25 cellular contexts compared by ENCODE assay signal in the genomic region with DNA sequence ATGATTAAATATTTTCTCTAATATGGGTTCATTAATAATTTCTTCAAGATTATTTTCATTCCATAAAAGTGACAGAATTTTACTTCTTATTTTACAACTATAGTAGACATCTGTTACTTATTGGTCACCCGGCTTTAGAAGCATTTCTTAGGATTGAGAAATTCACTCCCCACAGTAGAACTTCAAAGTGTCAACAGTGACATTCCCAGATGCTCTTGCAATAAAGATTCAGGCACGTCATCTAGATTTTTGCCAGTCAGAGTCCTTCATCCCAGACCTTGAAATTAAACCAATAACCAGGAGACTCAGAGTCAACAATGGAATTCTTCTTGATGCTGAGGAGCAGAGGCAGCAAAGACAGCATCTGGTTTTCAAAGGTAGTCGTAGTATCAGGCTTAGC.
"Had no signal": no experiment of that assay in that cellular context is flagged by ENCODE, and none has a peak within 500 bp of the region (broad histone marks: within the 10 kb centered on the region; RNA-seq: fewer than 3 reads in every experiment).

No MANE protein-coding gene starts in this region.

- H3K4me1 ChIP-seq: breast epithelium, esophagus squamous epithelium, left lung, pancreas, psoas muscle, right atrium auricular region had no signal

- H3K9me3 ChIP-seq: breast epithelium, esophagus squamous epithelium, left lung, pancreas, psoas muscle, right atrium auricular region, tibial artery had no signal

- H3K9me3 Mint-ChIP-seq: activated naive CD8-positive, alpha-beta T cell treated with anti-CD3 and anti-CD28 coated beads for 36 hours; activated T-cell treated with anti-CD3 and anti-CD28 coated beads, Interleukin-2, amount 50 U/mL, for 4 hours; stimulated activated naive CD8-positive, alpha-beta T cell treated with anti-CD3 and anti-CD28 coated beads, Interleukin-15, amount 100 ng/mL, for 72 hours had no signal

- H3K27me3 Mint-ChIP-seq: activated naive CD8-positive, alpha-beta T cell treated with anti-CD3 and anti-CD28 coated beads for 36 hours; central memory CD8-positive, alpha-beta T cell; stimulated activated naive CD8-positive, alpha-beta T cell treated with anti-CD3 and anti-CD28 coated beads, Interleukin-15, amount 100 ng/mL, for 72 hours had no signal

- DNase-seq: activated CD4-positive, alpha-beta T cell treated with anti-CD3 and anti-CD28 coated beads for 1 hour; activated CD4-positive, alpha-beta T cell treated with anti-CD3 and anti-CD28 coated beads, Interleukin-2, amount 50 U/mL, for 4 hours; activated CD8-positive, alpha-beta memory T cell treated with anti-CD3 and anti-CD28 coated beads, Interleukin-2, amount 50 U/mL, for 48 hours; activated naive CD4-positive, alpha-beta T cell treated with Interleukin-2 at 50 U/mL for 16 hours; activated naive CD8-positive, alpha-beta T cell treated with anti-CD3 and anti-CD28 coated beads for 36 hours; activated T-cell treated with anti-CD3 and anti-CD28 coated beads, Interleukin-2, amount 50 U/mL, for 4 hours; amniotic stem cell; esophagus squamous epithelium; foreskin melanocyte; kidney glomerular epithelial cell; left lung; natural killer cell; pancreas; psoas muscle; stimulated activated CD4-positive, alpha-beta T cell treated with anti-CD3 and anti-CD28 coated beads, Interleukin-1b, Interleukin-23, amount 100 ng/mL, for 48 hours; stimulated activated naive CD8-positive, alpha-beta T cell treated with anti-CD3 and anti-CD28 coated beads, Interleukin-15, amount 100 ng/mL, for 72 hours; T-helper 1 cell; tibial artery; WERI-Rb-1 had no signal

- H3K36me3 ChIP-seq: breast epithelium, esophagus squamous epithelium, left lung, pancreas, right atrium auricular region, tibial artery, WERI-Rb-1 had no signal

- H3K4me1 Mint-ChIP-seq: activated naive CD8-positive, alpha-beta T cell treated with anti-CD3 and anti-CD28 coated beads for 36 hours; central memory CD8-positive, alpha-beta T cell; natural killer cell; stimulated activated naive CD8-positive, alpha-beta T cell treated with anti-CD3 and anti-CD28 coated beads, Interleukin-15, amount 100 ng/mL, for 72 hours had no signal

- H3K27me3 ChIP-seq: breast epithelium, esophagus squamous epithelium, left lung, right atrium auricular region, tibial artery had no signal

- H3K36me3 Mint-ChIP-seq: activated naive CD8-positive, alpha-beta T cell treated with anti-CD3 and anti-CD28 coated beads for 36 hours; natural killer cell had no signal

- ATAC-seq: activated T-cell treated with anti-CD3 and anti-CD28 coated beads, Interleukin-2, amount 50 U/mL, for 4 hours; left lung; natural killer cell; pancreas; psoas muscle; stimulated activated naive CD8-positive, alpha-beta T cell treated with anti-CD3 and anti-CD28 coated beads, Interleukin-15, amount 100 ng/mL, for 72 hours had no signal

- H3K4me3 ChIP-seq: breast epithelium, coronary artery, esophagus squamous epithelium, left lung, lung, pancreas, psoas muscle, right atrium auricular region, skin epidermis, tibial artery had no signal

- H3K4me3 Mint-ChIP-seq: activated naive CD8-positive, alpha-beta T cell treated with anti-CD3 and anti-CD28 coated beads for 36 hours; activated T-cell treated with anti-CD3 and anti-CD28 coated beads, Interleukin-2, amount 50 U/mL, for 4 hours; central memory CD8-positive, alpha-beta T cell; natural killer cell; stimulated activated naive CD8-positive, alpha-beta T cell treated with anti-CD3 and anti-CD28 coated beads, Interleukin-15, amount 100 ng/mL, for 72 hours had no signal

- H3K27ac ChIP-seq: breast epithelium, coronary artery, esophagus squamous epithelium, left lung, pancreas, psoas muscle, right atrium auricular region, tibial artery, WERI-Rb-1 had no signal

- H3K27ac Mint-ChIP-seq: activated naive CD8-positive, alpha-beta T cell treated with anti-CD3 and anti-CD28 coated beads for 36 hours; natural killer cell; stimulated activated naive CD8-positive, alpha-beta T cell treated with anti-CD3 and anti-CD28 coated beads, Interleukin-15, amount 100 ng/mL, for 72 hours had no signal
